Comparison of ENCODE assay signal across 10 cellular contexts in genomic region chr4:88610771-88611170, GRCh38. TPM values are rescaled to one million over a fixed set of nuclear protein-coding genes. Genes with fewer than 3 reads are reported as not detected.
DNase-seq lines count a peak whose midpoint lies in the region; ATAC-seq, FAIRE-seq and TF ChIP-seq lines count a peak whose summit lies in the region.
"Had no signal": no experiment of that assay in that cellular context is flagged by ENCODE, and none has a peak within 500 bp of the region (broad histone marks: within the 10 kb centered on the region; RNA-seq: fewer than 3 reads in every experiment).

No MANE protein-coding gene starts in this region.

- H3K27me3 Mint-ChIP-seq in nephron progenitor cell (ENCODE audit: low read depth, poor library complexity), result peaks cover 7% of the 10 kb centered on the region

- CTCF ChIA-PET in A549 (lab: Yijun Ruan, JAX), result interaction anchor here (0.6 to 1.4 kb wide), 5 partner anchors 10 to 88 kb away, joined by 3 to 5 read pairs (median 3); no protein-coding TSS in a partner anchor
- CTCF ChIA-PET in RWPE1 (lab: Yijun Ruan, JAX), result no interaction called here

- H3K9me3 Mint-ChIP-seq in nephron progenitor cell, result peaks cover 8% of the 10 kb centered on the region

- TF ChIP-seq RAD21 in A549 (conservative IDR thresholded peaks at IDR 0.05 in 1 of 2, IDR thresholded peaks at IDR 0.05 in 1 of 2), result no peak

- TF ChIP-seq POLR2A in A549 (IDR thresholded peaks at IDR 0.05; ENCODE audit: low read length), result no peak

- no peak for TF ChIP-seq EP300 in A549 (IDR thresholded peaks at IDR 0.05)

- 77% methylated on average over 5 of the region's 5 CpGs for WGBS in A549 (ENCODE audit: missing lambda C conversion rate)

- no peak for FAIRE-seq in A549 (lab: Jason Lieb, UNC)

- peak overlapping the region; percentile 62 for H3K4me2 ChIP-seq in A549

- TF ChIP-seq CTCF in A549 (IDR thresholded peaks at IDR 0.05) (no peak), RWPE1 (conservative IDR thresholded peaks at IDR 0.05; ENCODE audit: low read depth) (no peak), fibroblast of pulmonary artery (IDR thresholded peaks at IDR 0.05; ENCODE audit: low read length, missing control alignments) (no peak), nephron progenitor cell (IDR thresholded peaks at IDR 0.05) (no peak)

- peaks cover 22% of the 10 kb centered on the region for H3K36me3 Mint-ChIP-seq in nephron progenitor cell (ENCODE audit: low read depth)

- H3K4me1 ChIP-seq in A549, result peaks cover 46% of the 10 kb centered on the region

- H3K27ac ChIP-seq in A549 (peak overlapping the region; percentile 82 to 84), RWPE1 (peak overlapping the region; percentile 93)

- no peaks in the 10 kb centered on the region for H3K9me3 ChIP-seq in A549

- no peak for ATAC-seq in A549

- no peak overlapping the region for H3K4me3 Mint-ChIP-seq in nephron progenitor cell

- H3K4me3 ChIP-seq in A549 (no peak overlapping the region), fibroblast of pulmonary artery (replicated peaks; ENCODE audit: low read depth, low read length) (no peak overlapping the region)

- peak overlapping the region; percentile 23 for H3K27ac Mint-ChIP-seq in nephron progenitor cell

- peaks cover 22% of the 10 kb centered on the region for H3K4me1 Mint-ChIP-seq in nephron progenitor cell

- DNase-seq in A549 (ENCODE audit: low read depth in 1 of 2, low spot score in 1 of 2) (no peak), RWPE1 (ENCODE audit: low spot score) (no peak), fibroblast of pulmonary artery (ENCODE audit: low read depth) (peak; percentile 52), nephron progenitor cell (no peak), NCI-H187 (lab: John Stamatoyannopoulos, UW) (no peak), ureter (ENCODE audit: low spot score) (no peak), H4 (ENCODE audit: low spot score) (no peak), NCI-H2227 treated with DMSO at 0.1 percent for 48 hours (lab: John Stamatoyannopoulos, UW) (no peak)
- DNase-seq: KBM-7; stimulated activated naive CD4-positive, alpha-beta T cell treated with Interleukin-2 at 50 U/mL for 16 hours had no signal

- POLR2A ChIA-PET in A549 (lab: Yijun Ruan, JAX) (interaction anchor here (0.6 kb wide), 1 partner anchor 387 kb away, joined by 4 read pairs; no protein-coding TSS in a partner anchor), RWPE1 (lab: Yijun Ruan, JAX; ENCODE audit: low non-redundant PET) (no interaction called here)

TF ChIP-seq in A549, 52 proteins besides CTCF, POLR2A, EP300 and RAD21:
- no peak for TF ChIP-seq HES2 (IDR thresholded peaks at IDR 0.05)
- no peak for TF ChIP-seq REST (IDR thresholded peaks at IDR 0.05)
- TF ChIP-seq FOSB (CRISPR knock-in tag; IDR thresholded peaks at IDR 0.05), result no peak
- TF ChIP-seq HMGXB4 (CRISPR knock-in tag; IDR thresholded peaks at IDR 0.05; ENCODE audit: borderline replicate concordance), result no peak
- no peak for TF ChIP-seq MAFK (IDR thresholded peaks at IDR 0.05; ENCODE audit: partially characterized antibody)
- no peak for TF ChIP-seq ZC3H11A (IDR thresholded peaks at IDR 0.05)
- no peak for TF ChIP-seq TFCP2L1 (CRISPR knock-in tag; IDR thresholded peaks at IDR 0.05)
TF ChIP-seq in A549: peak in this region for 0.

RNA-seq across cellular contexts. Expression of gene HERC3, which starts 18.5 kb away (rescaled TPM):
- polyA plus RNA-seq in A549 (2011; rRNA removed), result 4.9 and 6.2 TPM in 2 replicates
- polyA plus RNA-seq in A549 (2012; cell fraction: cytosol; rRNA removed), result 1.4 and 1.7 TPM in 2 replicates
- 1.1 and 2.3 TPM in 2 replicates for polyA plus RNA-seq in A549 (2012; cell fraction: nucleus; rRNA removed)
- polyA plus RNA-seq in A549 (2017; fragmentation: RNase III; extraction: RNeasy Plus Mini Kit Qiagen cat#74134 plus additional on column Dnase treatment), result 4.3 to 5.7 TPM (median 4.9 TPM) in 3 replicates
- polyA minus RNA-seq in A549 (2011; rRNA and poly(A)+ RNA removed), result 5.3 and 5.4 TPM in 2 replicates
- 34.6 TPM for total RNA-seq in ureter
- total RNA-seq in H4 (2014; rRNA removed; shearing (Covaris generic)), result 6.1 and 11.0 TPM in 2 replicates
